Comparison of ENCODE assay signal across 1 cellular context in genomic region chr6:150017186-150017521, GRCh38.
A peak's percentile ranks its signal among the peaks of the same experiment; 100 is the strongest.
TF ChIP-seq lines count a peak whose summit lies in the region.

No MANE protein-coding gene starts in this region.

TF ChIP-seq in K562, 482 proteins besides CTCF, POLR2A, EP300 and RAD21:
- TF ChIP-seq ZEB2 (IDR thresholded peaks at IDR 0.05): 0 out of 2 replicates have a peak, but pooled peaks have one; percentile 51
- 0 out of 4 replicates have a peak, but pooled peaks of 1 of the 2 experiments have one; percentile 3 for TF ChIP-seq MAZ (CRISPR knock-in tag; conservative IDR thresholded peaks at IDR 0.05 in 1 of 2, IDR thresholded peaks at IDR 0.05 in 1 of 2)
